8 cellular contexts compared by ENCODE assay signal in genomic region chrX:20141281-20142220, GRCh38. TPM values are rescaled to one million over a fixed set of nuclear protein-coding genes. Genes with fewer than 3 reads are reported as not detected.
A peak's percentile ranks its signal among the peaks of the same experiment; 100 is the strongest.
DNase-seq lines count a peak whose midpoint lies in the region; ATAC-seq and TF ChIP-seq lines count a peak whose summit lies in the region.

A gene with protein sequence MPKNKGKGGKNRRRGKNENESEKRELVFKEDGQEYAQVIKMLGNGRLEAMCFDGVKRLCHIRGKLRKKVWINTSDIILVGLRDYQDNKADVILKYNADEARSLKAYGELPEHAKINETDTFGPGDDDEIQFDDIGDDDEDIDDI (minus strand): TSS chrX:20141838. CDS start chrX:20141640, 198 bp downstream.

- no peaks in the 10 kb centered on the region for H3K9me3 Mint-ChIP-seq in GM23338
- no peaks in the 10 kb centered on the region for H3K9me3 Mint-ChIP-seq in naive thymus-derived CD4-positive, alpha-beta T cell
- H3K9me3 Mint-ChIP-seq in stimulated activated naive B cell treated with anti-CD40 and anti-IgM and Interleukin-4, amounts not matched to agents 10 μg/mL and 1 μg/mL and 100 μg/mL, for 72 hours = peaks cover 0 to 2% of the 10 kb centered on the region in 2 donors

- peaks cover 43% of the 10 kb centered on the region for H3K36me3 ChIP-seq in DOHH2 (ENCODE audit: control insufficient read depth, low read length)
- H3K36me3 ChIP-seq in GM23338 (ENCODE audit: insufficient read depth) = peaks cover 9% of the 10 kb centered on the region; the same call in 1 of the 2 replicates
- peaks cover 0 to 18% (median 2%) of the 10 kb centered on the region in 3 experiments for H3K36me3 ChIP-seq in naive thymus-derived CD4-positive, alpha-beta T cell (ENCODE audit: control insufficient read depth in 2 of 3, insufficient read depth in 3 of 3, low read length in 3 of 3)

- intact Hi-C loops in naive thymus-derived CD4-positive, alpha-beta T cell (cut with micrococcal nuclease) = loop anchor here (1.0 to 10.0 kb wide), 13 partner anchors 126 to 1716 kb away; partner anchors contain the start of genes BCLAF3 (in 2 of the 2), CDKL5 (in 1 of the 2), MBTPS2 (in 1 of the 2) and PDHA1 (in 1 of the 2)

- ATAC-seq in GM23338 = peak; percentile 95
- ATAC-seq in naive thymus-derived CD4-positive, alpha-beta T cell = peak; percentile 99
- ATAC-seq in stimulated activated naive B cell treated with anti-CD40 and anti-IgM and Interleukin-4, amounts not matched to agents 10 μg/mL and 1 μg/mL and 100 μg/mL, for 72 hours (replicated peaks) = peak; percentile 98 to 99

- no peak within 1 kb of the TSS for H2AFZ ChIP-seq in GM23338

- H3K9me3 ChIP-seq in DOHH2 (ENCODE audit: control insufficient read depth, insufficient read depth, low read length) = no peaks in the 10 kb centered on the region
- H3K9me3 ChIP-seq in naive thymus-derived CD4-positive, alpha-beta T cell (ENCODE audit: control insufficient read depth in 2 of 3, low read length in 3 of 3) = no peaks in the 10 kb centered on the region

- peaks cover 10% of the 10 kb centered on the region; the same call in 2 of the 3 replicates for H3K4me1 Mint-ChIP-seq in GM23338
- H3K4me1 Mint-ChIP-seq in naive thymus-derived CD4-positive, alpha-beta T cell = peaks cover 4 to 42% (median 27%) of the 10 kb centered on the region in 7 donors
- H3K4me1 Mint-ChIP-seq in stimulated activated naive B cell treated with anti-CD40 and anti-IgM and Interleukin-4, amounts not matched to agents 10 μg/mL and 1 μg/mL and 100 μg/mL, for 72 hours = peaks cover 12 to 15% of the 10 kb centered on the region in 2 donors

- CTCF ChIA-PET in naive thymus-derived CD4-positive, alpha-beta T cell (lab: Charles Lee) = interaction anchor here (0.7 to 1.2 kb wide), 2 partner anchors 113 to 1763 kb away, joined by 3 read pairs; no protein-coding TSS in a partner anchor

- H3K27me3 ChIP-seq in DOHH2 (ENCODE audit: control insufficient read depth, low read length) (no peaks in the 10 kb centered on the region), GM23338 (ENCODE audit: insufficient read depth) (no peaks in the 10 kb centered on the region)
- H3K27me3 ChIP-seq in naive thymus-derived CD4-positive, alpha-beta T cell (ENCODE audit: control insufficient read depth in 2 of 2, insufficient read depth in 2 of 2, low read length in 2 of 2) = no peaks in the 10 kb centered on the region

- H3K4me3 ChIP-seq in DOHH2 (ENCODE audit: low read length) (peak within 1 kb of the TSS; percentile 82), GM23338 (peak within 1 kb of the TSS; percentile 85)
- peak within 1 kb of the TSS; percentile 84 for H3K4me3 ChIP-seq in naive thymus-derived CD4-positive, alpha-beta T cell (ENCODE audit: low read length)

- POLR2A ChIA-PET in naive thymus-derived CD4-positive, alpha-beta T cell (lab: Charles Lee) = interaction anchor here (0.6 to 1.4 kb wide), 5 partner anchors 10 to 79 kb away, joined by 3 to 4 read pairs (median 3); no protein-coding TSS in a partner anchor

- DNase-seq in GM23338 (ENCODE audit: low spot score) = peak; percentile 95
- peak; percentile 96 for DNase-seq in LHCN-M2 (ENCODE audit: low read depth)
- peak; percentile 97 for DNase-seq in RPMI8226
- peak; percentile 82 to 97 for DNase-seq in activated T-helper 1 cell treated with anti-CD3 and anti-CD28 coated beads, Interleukin-2, amount 50 U/mL, for 16 hours (ENCODE audit: low read depth in 1 of 2, low spot score in 1 of 2)
- DNase-seq in fibroblast of gingiva (ENCODE audit: low read depth) = peak; percentile 97
- DNase-seq in naive thymus-derived CD4-positive, alpha-beta T cell = peak; percentile 82 to 100 (median 98)
- DNase-seq in stimulated activated naive B cell treated with anti-CD40 and anti-IgM and Interleukin-4, amounts not matched to agents 10 μg/mL and 1 μg/mL and 100 μg/mL, for 72 hours = peak; percentile 99

- TF ChIP-seq CTCF in DOHH2 (IDR thresholded peaks at IDR 0.05; ENCODE audit: low read depth, low read length, poor library complexity, severe bottlenecking) = no peak
- no peak for TF ChIP-seq CTCF in GM23338 (conservative IDR thresholded peaks at IDR 0.05; ENCODE audit: low read depth in 2 of 2)

- H3K4me1 ChIP-seq in DOHH2 (ENCODE audit: control insufficient read depth, low read length) (peaks cover 20% of the 10 kb centered on the region), GM23338 (ENCODE audit: insufficient read depth) (no peaks in the 10 kb centered on the region; the same call in 1 of the 2 replicates)
- peaks cover 8 to 13% of the 10 kb centered on the region in 2 donors for H3K4me1 ChIP-seq in naive thymus-derived CD4-positive, alpha-beta T cell (ENCODE audit: control insufficient read depth in 2 of 2, insufficient read depth in 2 of 2, low read length in 2 of 2)

- H3K27ac Mint-ChIP-seq in GM23338 = peak within 1 kb of the TSS; percentile 95
- peak within 1 kb of the TSS; percentile 68 to 97 (median 89) for H3K27ac Mint-ChIP-seq in naive thymus-derived CD4-positive, alpha-beta T cell
- H3K27ac Mint-ChIP-seq in stimulated activated naive B cell treated with anti-CD40 and anti-IgM and Interleukin-4, amounts not matched to agents 10 μg/mL and 1 μg/mL and 100 μg/mL, for 72 hours = peak within 1 kb of the TSS; percentile 97

- H3K36me3 Mint-ChIP-seq in GM23338 (ENCODE audit: low read depth) = peaks cover 38% of the 10 kb centered on the region
- H3K36me3 Mint-ChIP-seq in naive thymus-derived CD4-positive, alpha-beta T cell = peaks cover 0 to 19% (median 4%) of the 10 kb centered on the region in 5 donors
- H3K36me3 Mint-ChIP-seq in stimulated activated naive B cell treated with anti-CD40 and anti-IgM and Interleukin-4, amounts not matched to agents 10 μg/mL and 1 μg/mL and 100 μg/mL, for 72 hours = peaks cover 2 to 14% of the 10 kb centered on the region in 2 donors

- H3K79me2 ChIP-seq in DOHH2 (ENCODE audit: control insufficient read depth, low read length) (peaks cover 46% of the 10 kb centered on the region), GM23338 (replicated peaks; ENCODE audit: insufficient read depth) (peaks cover 49% of the 10 kb centered on the region)

- H3K4me3 Mint-ChIP-seq in GM23338 = peak within 1 kb of the TSS; percentile 87
- H3K4me3 Mint-ChIP-seq in naive thymus-derived CD4-positive, alpha-beta T cell = peak within 1 kb of the TSS; percentile 80 to 96 (median 88)
- peak within 1 kb of the TSS; percentile 89 to 94 for H3K4me3 Mint-ChIP-seq in stimulated activated naive B cell treated with anti-CD40 and anti-IgM and Interleukin-4, amounts not matched to agents 10 μg/mL and 1 μg/mL and 100 μg/mL, for 72 hours

- peak within 1 kb of the TSS; percentile 52 for H3K27ac ChIP-seq in DOHH2 (ENCODE audit: low read depth, low read length)
- peak within 1 kb of the TSS; percentile 59; the same call in 1 of the 2 replicates for H3K27ac ChIP-seq in GM23338 (ENCODE audit: low read depth)
- peak within 1 kb of the TSS; percentile 93 for H3K27ac ChIP-seq in naive thymus-derived CD4-positive, alpha-beta T cell (ENCODE audit: low read depth, low read length)

- peaks cover 16% of the 10 kb centered on the region; the same call in 1 of the 2 replicates for H4K20me1 ChIP-seq in DOHH2 (ENCODE audit: control insufficient read depth, insufficient read depth, low read depth, low read length)
- peaks cover 7% of the 10 kb centered on the region; the same call in 1 of the 2 replicates for H4K20me1 ChIP-seq in GM23338 (replicated peaks; ENCODE audit: insufficient read depth)

- H3K27me3 Mint-ChIP-seq in GM23338 (ENCODE audit: insufficient read depth, low read depth, poor library complexity) = peaks cover 4% of the 10 kb centered on the region
- no peaks in the 10 kb centered on the region for H3K27me3 Mint-ChIP-seq in naive thymus-derived CD4-positive, alpha-beta T cell
- H3K27me3 Mint-ChIP-seq in stimulated activated naive B cell treated with anti-CD40 and anti-IgM and Interleukin-4, amounts not matched to agents 10 μg/mL and 1 μg/mL and 100 μg/mL, for 72 hours = no peaks in the 10 kb centered on the region

- H3K9me2 ChIP-seq in DOHH2 (replicated peaks; ENCODE audit: control insufficient read depth, low read length) (no peaks in the 10 kb centered on the region), GM23338 (ENCODE audit: insufficient read depth) (no peaks in the 10 kb centered on the region)

- H3K4me2 ChIP-seq in DOHH2 (ENCODE audit: low read length) (peak within 1 kb of the TSS; percentile 74), GM23338 (peak within 1 kb of the TSS; percentile 92)

- H3F3A ChIP-seq in DOHH2 (ENCODE audit: control insufficient read depth, insufficient read depth) (no peaks in the 10 kb centered on the region), GM23338 (replicated peaks; ENCODE audit: low read depth) (no peaks in the 10 kb centered on the region)

TF ChIP-seq in GM23338, 12 proteins besides CTCF, POLR2A, EP300 and RAD21:
- TF ChIP-seq ZNF114 (CRISPR knock-in tag; IDR thresholded peaks at IDR 0.05) (no peak), CREB1 (CRISPR knock-in tag; IDR thresholded peaks at IDR 0.05; ENCODE audit: low read depth) (peak; percentile 83), POLR2AphosphoS5 (IDR thresholded peaks at IDR 0.05; ENCODE audit: low read depth) (peak; percentile 71), JUNB (IDR thresholded peaks at IDR 0.05; ENCODE audit: unreplicated experiment) (no peak), ZNF331 (CRISPR knock-in tag; IDR thresholded peaks at IDR 0.05; ENCODE audit: low read depth) (no peak)

RNA-seq across cellular contexts. Expression of the gene that starts here (rescaled TPM):
- total RNA-seq in GM23338 (2014; rRNA removed; shearing (Covaris generic)) = 107 and 122 TPM in 2 replicates
- polyA plus RNA-seq in GM23338 (2016; fragmentation: Nextera tagmentation; extraction: Ambion mirVana) = 309 and 321 TPM in 2 replicates
- 53.4 TPM in 2 replicates for total RNA-seq in LHCN-M2 (2014; rRNA removed)
- polyA plus RNA-seq in LHCN-M2 (2012) = 43.5 TPM
- total RNA-seq in naive thymus-derived CD4-positive, alpha-beta T cell = 10 to 100 TPM; 40.2 to 67.5 (median 51.6) TPM
- polyA plus RNA-seq in naive thymus-derived CD4-positive, alpha-beta T cell = 100 to 1,000 TPM in 1 of 2 donors, 10 to 100 TPM in 1; 94.4 to 133 TPM

Comparison
In these comparisons a context has a peak if more than half of its experiments do, and no peak if none do; other contexts are left out.
1. Peak in every context shown above with its lines: DNase-seq, ATAC-seq, H3K4me3 ChIP-seq and H3K27ac ChIP-seq.